In the genomic region with DNA sequence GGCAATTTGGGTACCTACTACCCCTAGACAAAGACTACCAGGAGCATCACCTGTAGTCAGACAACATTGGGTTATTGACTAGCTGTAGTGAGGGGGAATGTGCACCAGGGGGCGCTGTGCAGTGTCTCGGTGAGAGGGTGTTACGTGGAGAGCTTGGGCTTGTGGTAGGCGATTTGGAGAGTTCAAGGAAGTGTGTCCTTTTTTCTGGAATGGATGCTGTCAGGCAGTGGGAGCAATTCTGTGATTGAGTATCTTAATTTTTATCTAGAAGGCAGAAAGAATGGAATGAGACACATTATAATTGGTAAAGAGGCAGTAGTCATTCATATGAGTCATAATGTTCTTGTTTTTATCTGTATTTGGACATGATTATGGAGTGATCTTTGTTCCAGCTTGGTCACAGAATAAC, we compare ENCODE assay signal across 8 cellular contexts.
A peak's percentile ranks its signal among the peaks of the same experiment; 100 is the strongest.
DNase-seq lines count a peak whose midpoint lies in the region; ATAC-seq, FAIRE-seq and TF ChIP-seq lines count a peak whose summit lies in the region.

No MANE protein-coding gene starts in this region.

- H3K4me1 Mint-ChIP-seq in neural progenitor cell = no peaks in the 10 kb centered on the region

- ATAC-seq in GM19023 (IDR thresholded peaks at IDR 0.05; ENCODE audit: unreplicated experiment) (peak; percentile 71), HG03521 (IDR thresholded peaks at IDR 0.05; ENCODE audit: unreplicated experiment) (peak; percentile 71)

- H3K4me1 ChIP-seq in effector memory CD4-positive, alpha-beta T cell (ENCODE audit: control insufficient read depth, insufficient read depth, low read length, poor library complexity, severe bottlenecking) = no peaks in the 10 kb centered on the region
- no peaks in the 10 kb centered on the region for H3K4me1 ChIP-seq in neural progenitor cell

- H3K36me3 ChIP-seq in effector memory CD4-positive, alpha-beta T cell (ENCODE audit: control insufficient read depth, insufficient read depth, low read length) = no peaks in the 10 kb centered on the region
- H3K36me3 ChIP-seq in neural progenitor cell = no peaks in the 10 kb centered on the region

- H3K9ac ChIP-seq in neural progenitor cell = no peak overlapping the region

- no peaks in the 10 kb centered on the region for H3K27me3 ChIP-seq in effector memory CD4-positive, alpha-beta T cell (replicated peaks; ENCODE audit: control insufficient read depth, insufficient read depth, low read length, poor library complexity, severe bottlenecking)
- H3K27me3 ChIP-seq in neural progenitor cell = no peaks in the 10 kb centered on the region

- no peaks in the 10 kb centered on the region for H3F3A ChIP-seq in neural progenitor cell (ENCODE audit: low read depth)

- DNase-seq in COLO668 (lab: John Stamatoyannopoulos, UW; ENCODE audit: unreplicated experiment) (peak; percentile 31), neural progenitor cell (ENCODE audit: low spot score) (peak; percentile 18), NCI-H1436 treated with DMSO at 0.1 percent for 48 hours (lab: John Stamatoyannopoulos, UW) (no peak), HTR-8/SVneo (ENCODE audit: insufficient read length, low spot score) (no peak)
- DNase-seq in effector memory CD4-positive, alpha-beta T cell = peak in 2 of 3 donors; percentile 2 to 21

- H3K27me3 Mint-ChIP-seq in neural progenitor cell (ENCODE audit: insufficient read depth, low read depth) = peaks cover 2% of the 10 kb centered on the region

- no peak overlapping the region for H3K4me3 Mint-ChIP-seq in neural progenitor cell

- H3K79me2 ChIP-seq in neural progenitor cell (ENCODE audit: low read depth) = no peaks in the 10 kb centered on the region

- peaks cover 4% of the 10 kb centered on the region for H3K9me3 Mint-ChIP-seq in neural progenitor cell

- no peak overlapping the region for H2AFZ ChIP-seq in neural progenitor cell (replicated peaks)

- no peaks in the 10 kb centered on the region for H4K20me1 ChIP-seq in neural progenitor cell (ENCODE audit: low read depth)

- no peaks in the 10 kb centered on the region for H3K36me3 Mint-ChIP-seq in neural progenitor cell

- TF ChIP-seq CTCF in VCaP (conservative IDR thresholded peaks at IDR 0.05) (peak; percentile 51), neural progenitor cell (IDR thresholded peaks at IDR 0.05) (peak; percentile 63)

- H3K27ac ChIP-seq in VCaP = no peak overlapping the region
- no peak overlapping the region for H3K27ac ChIP-seq in effector memory CD4-positive, alpha-beta T cell (ENCODE audit: insufficient read depth, low read length, poor library complexity, severe bottlenecking)
- H3K27ac ChIP-seq in neural progenitor cell = no peak overlapping the region

- H3K27ac Mint-ChIP-seq in neural progenitor cell = no peak overlapping the region

- no peak overlapping the region for H3K4me3 ChIP-seq in effector memory CD4-positive, alpha-beta T cell (ENCODE audit: insufficient read depth, low read depth, low read length, poor library complexity, severe bottlenecking)
- H3K4me3 ChIP-seq in neural progenitor cell = no peak overlapping the region

- H3K9me3 ChIP-seq in effector memory CD4-positive, alpha-beta T cell (ENCODE audit: control insufficient read depth, low read length) = no peaks in the 10 kb centered on the region
- H3K9me3 ChIP-seq in neural progenitor cell (ENCODE audit: low read depth) = no peaks in the 10 kb centered on the region

- H3K4me2 ChIP-seq in neural progenitor cell = no peak overlapping the region

- FAIRE-seq in HTR-8/SVneo (lab: Jason Lieb, UNC) = no peak

Comparison
In these comparisons a context has a peak if more than half of its experiments do, and no peak if none do; other contexts are left out.
1. DNase-seq: peak in COLO668 (single experiment), effector memory CD4-positive, alpha-beta T cell (2 of 3) and neural progenitor cell (single experiment); none in NCI-H1436 treated with DMSO at 0.1 percent for 48 hours (single experiment) and HTR-8/SVneo (single experiment).